11 cellular contexts compared by ENCODE assay signal in the genomic region with DNA sequence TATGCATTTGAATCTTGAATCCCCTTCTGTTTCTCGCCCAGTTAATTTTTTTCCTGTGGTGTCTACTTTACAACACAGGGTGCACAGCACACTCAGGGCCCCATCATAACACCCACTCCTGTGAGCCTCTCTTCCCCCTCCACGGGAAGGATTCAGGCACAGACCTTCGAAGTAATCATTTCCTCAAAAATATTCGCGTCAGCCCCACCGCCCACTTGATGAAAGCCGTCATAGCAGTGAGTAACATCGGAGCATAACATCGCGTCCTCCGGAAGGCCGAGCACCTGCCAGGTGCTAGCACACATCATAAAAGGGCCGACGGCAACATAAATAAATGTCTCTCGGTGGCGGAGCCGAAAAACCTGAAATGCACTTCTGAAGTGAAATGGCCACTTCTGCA.
DNase-seq lines count a peak whose midpoint lies in the region; ATAC-seq and TF ChIP-seq lines count a peak whose summit lies in the region.
"Had no signal": no experiment of that assay in that cellular context is flagged by ENCODE, and none has a peak within 500 bp of the region (broad histone marks: within the 10 kb centered on the region; RNA-seq: fewer than 3 reads in every experiment).

No MANE protein-coding gene starts in this region.

- no peaks in the 10 kb centered on the region for H3K27me3 ChIP-seq in CD8-positive, alpha-beta T cell (ENCODE audit: insufficient read depth, low read length)

- H3K9me3 ChIP-seq in CD8-positive, alpha-beta T cell (ENCODE audit: low read length): no peaks in the 10 kb centered on the region

- no peak overlapping the region for H3K4me3 ChIP-seq in CD8-positive, alpha-beta T cell (ENCODE audit: low read depth, low read length)
- H3K4me3 ChIP-seq in lower leg skin (ENCODE audit: low read depth, poor library complexity, severe bottlenecking): no peak overlapping the region

- no peak for TF ChIP-seq POLR2A in lower leg skin (IDR thresholded peaks at IDR 0.05)

- intact Hi-C loops in CD8-positive, alpha-beta T cell (cut with DNase I, micrococcal nuclease): no loop called here
- intact Hi-C loops in activated CD4-positive, alpha-beta T cell treated with anti-CD3 and anti-CD28 coated beads, Interleukin-2, amount 10 ng/mL, durations not matched to agents 24 days and 14 days (cut with micrococcal nuclease): loop anchor here (1.0 kb wide), 2 partner anchors 8 to 19 kb away; no protein-coding TSS in a partner anchor
- intact Hi-C loops in left colon (cut with DNase I, micrococcal nuclease): no loop called here
- intact Hi-C loops in lower leg skin (cut with DNase I; ENCODE audit: low total_unique reads): no loop called here

- H3K27ac Mint-ChIP-seq in CD8-positive, alpha-beta T cell: peak overlapping the region; percentile 93
- peak overlapping the region; percentile 96 for H3K27ac Mint-ChIP-seq in activated CD4-positive, alpha-beta T cell treated with anti-CD3 and anti-CD28 coated beads, Interleukin-2, amount 10 ng/mL, durations not matched to agents 24 days and 14 days
- H3K27ac Mint-ChIP-seq in activated naive CD4-positive, alpha-beta T cell treated with anti-CD3 and anti-CD28 coated beads, Interleukin-2, amount 50 U/mL, for 72 hours: peak overlapping the region; percentile 22 to 96

- no peak for TF ChIP-seq CTCF in CD8-positive, alpha-beta T cell (IDR thresholded peaks at IDR 0.05)
- no peak for TF ChIP-seq CTCF in lower leg skin (IDR thresholded peaks at IDR 0.05)

- POLR2A ChIA-PET in CD8-positive, alpha-beta T cell (lab: Charles Lee): no interaction called here

- peaks cover 2% of the 10 kb centered on the region for H3K9me3 Mint-ChIP-seq in CD8-positive, alpha-beta T cell
- H3K9me3 Mint-ChIP-seq in activated CD4-positive, alpha-beta T cell treated with anti-CD3 and anti-CD28 coated beads, Interleukin-2, amount 10 ng/mL, durations not matched to agents 24 days and 14 days: no peaks in the 10 kb centered on the region
- peaks cover 3 to 7% of the 10 kb centered on the region in 2 donors for H3K9me3 Mint-ChIP-seq in activated naive CD4-positive, alpha-beta T cell treated with anti-CD3 and anti-CD28 coated beads, Interleukin-2, amount 50 U/mL, for 72 hours

- peak overlapping the region; percentile 69 for H3K4me3 Mint-ChIP-seq in CD8-positive, alpha-beta T cell
- H3K4me3 Mint-ChIP-seq in activated CD4-positive, alpha-beta T cell treated with anti-CD3 and anti-CD28 coated beads, Interleukin-2, amount 10 ng/mL, durations not matched to agents 24 days and 14 days: peak overlapping the region; percentile 72

- no peaks in the 10 kb centered on the region for H3K27me3 Mint-ChIP-seq in CD8-positive, alpha-beta T cell (ENCODE audit: low read depth)
- no peaks in the 10 kb centered on the region for H3K27me3 Mint-ChIP-seq in activated CD4-positive, alpha-beta T cell treated with anti-CD3 and anti-CD28 coated beads, Interleukin-2, amount 10 ng/mL, durations not matched to agents 24 days and 14 days

- peaks cover 26% of the 10 kb centered on the region for H3K4me1 Mint-ChIP-seq in CD8-positive, alpha-beta T cell (ENCODE audit: low read depth)
- peaks cover 25% of the 10 kb centered on the region for H3K4me1 Mint-ChIP-seq in activated CD4-positive, alpha-beta T cell treated with anti-CD3 and anti-CD28 coated beads, Interleukin-2, amount 10 ng/mL, durations not matched to agents 24 days and 14 days

- CTCF ChIA-PET in CD8-positive, alpha-beta T cell (lab: Charles Lee): no interaction called here

- peak in 6 of 7 experiments; percentile 20 to 71 (median 40) for DNase-seq in CD8-positive, alpha-beta T cell
- DNase-seq in activated CD4-positive, alpha-beta T cell treated with anti-CD3 and anti-CD28 coated beads, Interleukin-2, amount 10 ng/mL, durations not matched to agents 24 days and 14 days: peak; percentile 83
- DNase-seq in activated naive CD4-positive, alpha-beta T cell treated with anti-CD3 and anti-CD28 coated beads, Interleukin-2, amount 50 U/mL, for 72 hours (ENCODE audit: low spot score in 2 of 2): peak in 1 of 2 donors; percentile 29
- peak; percentile 56 to 72 for DNase-seq in stimulated activated CD4-positive, alpha-beta T cell treated with anti-CD3 and anti-CD28 coated beads, Interleukin-4, amount 100 ng/mL, for 48 hours (ENCODE audit: low read depth in 2 of 2)
- DNase-seq in left colon (no peak), lower leg skin (ENCODE audit: low spot score in 2 of 2) (no peak)
- no peak for DNase-seq in NK-92 treated with Interleukin-12 subunit alpha and Interleukin-12 subunit beta, amount 100 ng/mL, for 24 hours (lab: John Stamatoyannopoulos, UW)
- DNase-seq: AML-193, caudate nucleus had no signal

- ATAC-seq in CD8-positive, alpha-beta T cell: peak; percentile 79
- ATAC-seq in activated naive CD4-positive, alpha-beta T cell treated with anti-CD3 and anti-CD28 coated beads, Interleukin-2, amount 50 U/mL, for 72 hours: peak; percentile 84 to 91
- ATAC-seq in left colon (no peak), GM19397 (IDR thresholded peaks at IDR 0.05; ENCODE audit: unreplicated experiment) (no peak)
- ATAC-seq: left lobe of liver had no signal

- peaks cover 23% of the 10 kb centered on the region for H3K4me1 ChIP-seq in CD8-positive, alpha-beta T cell (ENCODE audit: insufficient read depth, low read length)

- H3K36me3 ChIP-seq in CD8-positive, alpha-beta T cell (ENCODE audit: insufficient read depth, low read length): no peaks in the 10 kb centered on the region

- 67 to 80% methylated on average over 17 of the region's 17 CpGs for WGBS in lower leg skin, 2 donors

- H3K36me3 Mint-ChIP-seq in CD8-positive, alpha-beta T cell: no peaks in the 10 kb centered on the region
- H3K36me3 Mint-ChIP-seq in activated CD4-positive, alpha-beta T cell treated with anti-CD3 and anti-CD28 coated beads, Interleukin-2, amount 10 ng/mL, durations not matched to agents 24 days and 14 days (ENCODE audit: low read depth): peaks cover 6% of the 10 kb centered on the region
- peaks cover 0 to 11% of the 10 kb centered on the region in 2 donors for H3K36me3 Mint-ChIP-seq in activated naive CD4-positive, alpha-beta T cell treated with anti-CD3 and anti-CD28 coated beads, Interleukin-2, amount 50 U/mL, for 72 hours

- peak overlapping the region; percentile 56 for H3K27ac ChIP-seq in CD8-positive, alpha-beta T cell (ENCODE audit: low read depth, low read length)

Comparison
In these comparisons a context has a peak if more than half of its experiments do, and no peak if none do; other contexts are left out.
1. ATAC-seq: peak in CD8-positive, alpha-beta T cell (single experiment) and activated naive CD4-positive, alpha-beta T cell treated with anti-CD3 and anti-CD28 coated beads, Interleukin-2, amount 50 U/mL, for 72 hours (2 of 2); none in left colon (single experiment) and GM19397 (single experiment).
2. DNase-seq: peak in CD8-positive, alpha-beta T cell (6 of 7), activated CD4-positive, alpha-beta T cell treated with anti-CD3 and anti-CD28 coated beads, Interleukin-2, amount 10 ng/mL, durations not matched to agents 24 days and 14 days (single experiment) and stimulated activated CD4-positive, alpha-beta T cell treated with anti-CD3 and anti-CD28 coated beads, Interleukin-4, amount 100 ng/mL, for 48 hours (2 of 2); none in left colon (0 of 2), lower leg skin (0 of 2) and NK-92 treated with Interleukin-12 subunit alpha and Interleukin-12 subunit beta, amount 100 ng/mL, for 24 hours (single experiment).
3. Peak in every context shown above with its lines, with median percentiles within 50 percentile points of each other: H3K27ac Mint-ChIP-seq.